ENCODE assay signal across 8 cellular contexts in the genomic region with DNA sequence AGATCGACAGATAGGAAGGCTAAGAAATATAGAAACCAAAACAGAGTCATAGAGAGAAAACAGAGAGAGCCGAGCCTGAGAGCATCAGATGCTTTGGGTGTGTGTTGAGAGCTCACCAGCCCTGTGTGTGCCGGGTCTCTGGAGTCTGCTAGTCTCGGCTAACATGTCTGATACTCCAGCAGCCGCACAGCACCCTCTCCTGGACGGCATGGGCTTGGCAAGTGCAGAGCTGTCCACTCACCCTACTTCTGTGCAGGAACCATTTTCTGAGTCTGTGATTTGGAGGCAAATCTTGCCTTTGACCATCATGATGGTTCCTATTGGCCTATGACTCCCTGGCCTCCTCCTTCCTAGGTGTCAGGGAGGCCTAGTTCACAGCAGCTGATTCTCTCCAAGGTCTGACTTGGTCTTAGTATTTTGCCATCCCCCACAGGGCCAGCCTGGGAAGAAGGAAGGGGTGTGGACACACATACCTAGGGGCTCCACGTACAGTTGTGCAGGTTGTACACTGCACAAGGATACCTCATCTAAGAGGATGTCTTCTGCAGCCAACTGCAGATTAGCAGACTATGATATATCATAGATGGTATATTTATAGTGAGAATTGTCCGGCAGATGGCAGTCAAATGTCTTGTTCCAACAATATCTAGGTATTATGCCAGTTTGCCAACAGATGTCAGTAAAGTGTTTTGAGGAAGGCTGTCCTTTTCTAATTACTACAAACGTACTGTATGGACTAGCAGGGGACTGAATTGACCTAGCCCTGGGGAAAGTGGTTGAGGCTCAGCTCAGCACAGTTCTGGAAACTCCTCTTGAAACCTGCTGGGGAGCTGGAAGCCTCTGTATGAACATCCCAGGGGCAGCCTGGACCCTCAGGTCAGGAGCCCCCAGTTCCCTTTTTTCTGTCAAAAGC. TPM values are rescaled to one million over a fixed set of nuclear protein-coding genes. Genes with fewer than 3 reads are reported as not detected.
DNase-seq lines count a peak whose midpoint lies in the region; ATAC-seq and TF ChIP-seq lines count a peak whose summit lies in the region.

No MANE protein-coding gene starts in this region.

- TF ChIP-seq POLR2A in right lobe of liver (IDR thresholded peaks at IDR 0.05), result no peak

- no peaks in the 10 kb centered on the region for H3K36me3 ChIP-seq in right lobe of liver

- intact Hi-C loops in right lobe of liver (cut with DNase I), result loop anchor here (10.0 kb wide), 1 partner anchor 254 kb away; no protein-coding TSS in a partner anchor

- no peaks in the 10 kb centered on the region for H3K9me3 ChIP-seq in right lobe of liver

- peak; percentile 81 to 91 for DNase-seq in NCI-H526 (lab: John Stamatoyannopoulos, UW)
- DNase-seq in activated CD4-positive, alpha-beta T cell treated with anti-CD3 and anti-CD28 coated beads for 4 hours, result peak; percentile 85 to 89
- peak; percentile 96 for DNase-seq in choroid plexus epithelial cell (ENCODE audit: low read depth)
- DNase-seq in right lobe of liver, result peak; percentile 88 to 90 (median 89)
- peak; percentile 88 to 89 for DNase-seq in stimulated activated CD4-positive, alpha-beta T cell treated with anti-CD3 and anti-CD28 coated beads, Interleukin-4, amount 100 ng/mL, for 48 hours (ENCODE audit: low read depth in 2 of 2)

- H3K4me3 ChIP-seq in choroid plexus epithelial cell (ENCODE audit: low read depth, low read length) (no peak overlapping the region), right lobe of liver (no peak overlapping the region)

- ATAC-seq in GM19397 (IDR thresholded peaks at IDR 0.05; ENCODE audit: unreplicated experiment) (peak; percentile 81), HG03520 (IDR thresholded peaks at IDR 0.05; ENCODE audit: unreplicated experiment) (peak; percentile 80), right lobe of liver (peak; percentile 86 to 90 (median 87))

- no peaks in the 10 kb centered on the region for H3K27me3 ChIP-seq in right lobe of liver

- TF ChIP-seq CTCF in C4-2B (conservative IDR thresholded peaks at IDR 0.05) (peak; percentile 97), choroid plexus epithelial cell (conservative IDR thresholded peaks at IDR 0.05; ENCODE audit: low read depth, low read length) (peak; percentile 99), right lobe of liver (IDR thresholded peaks at IDR 0.05) (peak; percentile 66 to 88 (median 76))

- WGBS in right lobe of liver (ENCODE audit: insufficient coverage, low coverage, low lambda C conversion rate, missing lambda C conversion rate), result 6% methylated on average over 5 of the region's 9 CpGs

- H3K27ac ChIP-seq in C4-2B (peak overlapping the region; percentile 6; the same call in 1 of the 2 replicates), right lobe of liver (peak overlapping the region; percentile 41 to 68 (median 57))

- peaks cover 0 to 36% (median 13%) of the 10 kb centered on the region in 4 donors for H3K4me1 ChIP-seq in right lobe of liver

RNA-seq across cellular contexts. Expression of a gene that starts 13.0 kb away (rescaled TPM):
- total RNA-seq in right lobe of liver, result 10 to 100 TPM in 2 of 6 experiments, 1 to 10 TPM in 4; 6.6 to 15.6 (median 9.6) TPM

RNA-seq across cellular contexts. Expression of a gene that starts 32.4 kb away (rescaled TPM):
- 10 to 100 TPM; 56.3 to 73.7 (median 63.3) TPM for total RNA-seq in right lobe of liver
